Comparison of ENCODE assay signal across 1 cellular context in the genomic region with DNA sequence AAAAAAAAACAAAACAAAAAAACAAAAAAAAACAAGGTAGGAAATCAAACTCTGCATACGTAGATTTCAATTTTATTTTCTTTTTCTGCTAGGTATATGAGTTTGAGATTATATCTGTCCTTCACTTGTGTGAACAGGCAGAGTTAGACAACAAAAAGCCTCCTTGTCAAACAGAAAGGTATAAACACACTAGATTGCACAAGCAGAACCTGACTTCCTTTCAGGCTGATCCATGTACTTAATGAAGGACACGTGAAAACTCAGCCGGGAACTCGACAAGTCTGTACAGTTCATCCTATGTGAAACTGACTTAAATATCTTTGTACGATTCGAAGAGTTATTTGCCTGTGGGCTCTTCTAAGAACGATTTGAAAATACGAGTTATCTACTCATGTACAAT.
A peak's percentile ranks its signal among the peaks of the same experiment; 100 is the strongest.
TF ChIP-seq lines count a peak whose summit lies in the region.

No MANE protein-coding gene starts in this region.

TF ChIP-seq in HepG2, 621 proteins besides CTCF, POLR2A, EP300 and RAD21 (continued from another document and continues in another):
- TF ChIP-seq, protein P1, sequence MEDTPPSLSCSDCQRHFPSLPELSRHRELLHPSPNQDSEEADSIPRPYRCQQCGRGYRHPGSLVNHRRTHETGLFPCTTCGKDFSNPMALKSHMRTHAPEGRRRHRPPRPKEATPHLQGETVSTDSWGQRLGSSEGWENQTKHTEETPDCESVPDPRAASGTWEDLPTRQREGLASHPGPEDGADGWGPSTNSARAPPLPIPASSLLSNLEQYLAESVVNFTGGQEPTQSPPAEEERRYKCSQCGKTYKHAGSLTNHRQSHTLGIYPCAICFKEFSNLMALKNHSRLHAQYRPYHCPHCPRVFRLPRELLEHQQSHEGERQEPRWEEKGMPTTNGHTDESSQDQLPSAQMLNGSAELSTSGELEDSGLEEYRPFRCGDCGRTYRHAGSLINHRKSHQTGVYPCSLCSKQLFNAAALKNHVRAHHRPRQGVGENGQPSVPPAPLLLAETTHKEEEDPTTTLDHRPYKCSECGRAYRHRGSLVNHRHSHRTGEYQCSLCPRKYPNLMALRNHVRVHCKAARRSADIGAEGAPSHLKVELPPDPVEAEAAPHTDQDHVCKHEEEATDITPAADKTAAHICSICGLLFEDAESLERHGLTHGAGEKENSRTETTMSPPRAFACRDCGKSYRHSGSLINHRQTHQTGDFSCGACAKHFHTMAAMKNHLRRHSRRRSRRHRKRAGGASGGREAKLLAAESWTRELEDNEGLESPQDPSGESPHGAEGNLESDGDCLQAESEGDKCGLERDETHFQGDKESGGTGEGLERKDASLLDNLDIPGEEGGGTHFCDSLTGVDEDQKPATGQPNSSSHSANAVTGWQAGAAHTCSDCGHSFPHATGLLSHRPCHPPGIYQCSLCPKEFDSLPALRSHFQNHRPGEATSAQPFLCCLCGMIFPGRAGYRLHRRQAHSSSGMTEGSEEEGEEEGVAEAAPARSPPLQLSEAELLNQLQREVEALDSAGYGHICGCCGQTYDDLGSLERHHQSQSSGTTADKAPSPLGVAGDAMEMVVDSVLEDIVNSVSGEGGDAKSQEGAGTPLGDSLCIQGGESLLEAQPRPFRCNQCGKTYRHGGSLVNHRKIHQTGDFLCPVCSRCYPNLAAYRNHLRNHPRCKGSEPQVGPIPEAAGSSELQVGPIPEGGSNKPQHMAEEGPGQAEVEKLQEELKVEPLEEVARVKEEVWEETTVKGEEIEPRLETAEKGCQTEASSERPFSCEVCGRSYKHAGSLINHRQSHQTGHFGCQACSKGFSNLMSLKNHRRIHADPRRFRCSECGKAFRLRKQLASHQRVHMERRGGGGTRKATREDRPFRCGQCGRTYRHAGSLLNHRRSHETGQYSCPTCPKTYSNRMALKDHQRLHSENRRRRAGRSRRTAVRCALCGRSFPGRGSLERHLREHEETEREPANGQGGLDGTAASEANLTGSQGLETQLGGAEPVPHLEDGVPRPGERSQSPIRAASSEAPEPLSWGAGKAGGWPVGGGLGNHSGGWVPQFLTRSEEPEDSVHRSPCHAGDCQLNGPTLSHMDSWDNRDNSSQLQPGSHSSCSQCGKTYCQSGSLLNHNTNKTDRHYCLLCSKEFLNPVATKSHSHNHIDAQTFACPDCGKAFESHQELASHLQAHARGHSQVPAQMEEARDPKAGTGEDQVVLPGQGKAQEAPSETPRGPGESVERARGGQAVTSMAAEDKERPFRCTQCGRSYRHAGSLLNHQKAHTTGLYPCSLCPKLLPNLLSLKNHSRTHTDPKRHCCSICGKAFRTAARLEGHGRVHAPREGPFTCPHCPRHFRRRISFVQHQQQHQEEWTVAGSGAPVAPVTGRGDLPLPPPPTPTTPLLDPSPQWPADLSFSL (CRISPR knock-in tag; IDR thresholded peaks at IDR 0.05), result no peak
- no peak; the same call in 1 of the 2 replicates for TF ChIP-seq HMG20B (CRISPR knock-in tag; conservative IDR thresholded peaks at IDR 0.05)
- TF ChIP-seq TCF7 (IDR thresholded peaks at IDR 0.05; ENCODE audit: low read depth), result peak; percentile 69
- TF ChIP-seq, protein P2, sequence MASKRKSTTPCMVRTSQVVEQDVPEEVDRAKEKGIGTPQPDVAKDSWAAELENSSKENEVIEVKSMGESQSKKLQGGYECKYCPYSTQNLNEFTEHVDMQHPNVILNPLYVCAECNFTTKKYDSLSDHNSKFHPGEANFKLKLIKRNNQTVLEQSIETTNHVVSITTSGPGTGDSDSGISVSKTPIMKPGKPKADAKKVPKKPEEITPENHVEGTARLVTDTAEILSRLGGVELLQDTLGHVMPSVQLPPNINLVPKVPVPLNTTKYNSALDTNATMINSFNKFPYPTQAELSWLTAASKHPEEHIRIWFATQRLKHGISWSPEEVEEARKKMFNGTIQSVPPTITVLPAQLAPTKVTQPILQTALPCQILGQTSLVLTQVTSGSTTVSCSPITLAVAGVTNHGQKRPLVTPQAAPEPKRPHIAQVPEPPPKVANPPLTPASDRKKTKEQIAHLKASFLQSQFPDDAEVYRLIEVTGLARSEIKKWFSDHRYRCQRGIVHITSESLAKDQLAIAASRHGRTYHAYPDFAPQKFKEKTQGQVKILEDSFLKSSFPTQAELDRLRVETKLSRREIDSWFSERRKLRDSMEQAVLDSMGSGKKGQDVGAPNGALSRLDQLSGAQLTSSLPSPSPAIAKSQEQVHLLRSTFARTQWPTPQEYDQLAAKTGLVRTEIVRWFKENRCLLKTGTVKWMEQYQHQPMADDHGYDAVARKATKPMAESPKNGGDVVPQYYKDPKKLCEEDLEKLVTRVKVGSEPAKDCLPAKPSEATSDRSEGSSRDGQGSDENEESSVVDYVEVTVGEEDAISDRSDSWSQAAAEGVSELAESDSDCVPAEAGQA (IDR thresholded peaks at IDR 0.05; ENCODE audit: low read depth), result no peak
- TF ChIP-seq, protein P2 (CRISPR knock-in tag; IDR thresholded peaks at IDR 0.05; ENCODE audit: borderline replicate concordance), result no peak
- TF ChIP-seq SIN3B (IDR thresholded peaks at IDR 0.05; ENCODE audit: low read length), result no peak
- TF ChIP-seq, protein P3, sequence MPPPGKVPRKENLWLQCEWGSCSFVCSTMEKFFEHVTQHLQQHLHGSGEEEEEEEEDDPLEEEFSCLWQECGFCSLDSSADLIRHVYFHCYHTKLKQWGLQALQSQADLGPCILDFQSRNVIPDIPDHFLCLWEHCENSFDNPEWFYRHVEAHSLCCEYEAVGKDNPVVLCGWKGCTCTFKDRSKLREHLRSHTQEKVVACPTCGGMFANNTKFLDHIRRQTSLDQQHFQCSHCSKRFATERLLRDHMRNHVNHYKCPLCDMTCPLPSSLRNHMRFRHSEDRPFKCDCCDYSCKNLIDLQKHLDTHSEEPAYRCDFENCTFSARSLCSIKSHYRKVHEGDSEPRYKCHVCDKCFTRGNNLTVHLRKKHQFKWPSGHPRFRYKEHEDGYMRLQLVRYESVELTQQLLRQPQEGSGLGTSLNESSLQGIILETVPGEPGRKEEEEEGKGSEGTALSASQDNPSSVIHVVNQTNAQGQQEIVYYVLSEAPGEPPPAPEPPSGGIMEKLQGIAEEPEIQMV (CRISPR knock-in tag; IDR thresholded peaks at IDR 0.05; ENCODE audit: low read depth), result no peak
- TF ChIP-seq TBL1XR1 (IDR thresholded peaks at IDR 0.05; ENCODE audit: borderline replicate concordance, low read length, partially characterized antibody), result no peak
- peak in 1 of 2 experiments; percentile 78; a peak in 1 of 4 replicates for TF ChIP-seq KLF16 (CRISPR knock-in tag; IDR thresholded peaks at IDR 0.05)
- TF ChIP-seq, protein P4, sequence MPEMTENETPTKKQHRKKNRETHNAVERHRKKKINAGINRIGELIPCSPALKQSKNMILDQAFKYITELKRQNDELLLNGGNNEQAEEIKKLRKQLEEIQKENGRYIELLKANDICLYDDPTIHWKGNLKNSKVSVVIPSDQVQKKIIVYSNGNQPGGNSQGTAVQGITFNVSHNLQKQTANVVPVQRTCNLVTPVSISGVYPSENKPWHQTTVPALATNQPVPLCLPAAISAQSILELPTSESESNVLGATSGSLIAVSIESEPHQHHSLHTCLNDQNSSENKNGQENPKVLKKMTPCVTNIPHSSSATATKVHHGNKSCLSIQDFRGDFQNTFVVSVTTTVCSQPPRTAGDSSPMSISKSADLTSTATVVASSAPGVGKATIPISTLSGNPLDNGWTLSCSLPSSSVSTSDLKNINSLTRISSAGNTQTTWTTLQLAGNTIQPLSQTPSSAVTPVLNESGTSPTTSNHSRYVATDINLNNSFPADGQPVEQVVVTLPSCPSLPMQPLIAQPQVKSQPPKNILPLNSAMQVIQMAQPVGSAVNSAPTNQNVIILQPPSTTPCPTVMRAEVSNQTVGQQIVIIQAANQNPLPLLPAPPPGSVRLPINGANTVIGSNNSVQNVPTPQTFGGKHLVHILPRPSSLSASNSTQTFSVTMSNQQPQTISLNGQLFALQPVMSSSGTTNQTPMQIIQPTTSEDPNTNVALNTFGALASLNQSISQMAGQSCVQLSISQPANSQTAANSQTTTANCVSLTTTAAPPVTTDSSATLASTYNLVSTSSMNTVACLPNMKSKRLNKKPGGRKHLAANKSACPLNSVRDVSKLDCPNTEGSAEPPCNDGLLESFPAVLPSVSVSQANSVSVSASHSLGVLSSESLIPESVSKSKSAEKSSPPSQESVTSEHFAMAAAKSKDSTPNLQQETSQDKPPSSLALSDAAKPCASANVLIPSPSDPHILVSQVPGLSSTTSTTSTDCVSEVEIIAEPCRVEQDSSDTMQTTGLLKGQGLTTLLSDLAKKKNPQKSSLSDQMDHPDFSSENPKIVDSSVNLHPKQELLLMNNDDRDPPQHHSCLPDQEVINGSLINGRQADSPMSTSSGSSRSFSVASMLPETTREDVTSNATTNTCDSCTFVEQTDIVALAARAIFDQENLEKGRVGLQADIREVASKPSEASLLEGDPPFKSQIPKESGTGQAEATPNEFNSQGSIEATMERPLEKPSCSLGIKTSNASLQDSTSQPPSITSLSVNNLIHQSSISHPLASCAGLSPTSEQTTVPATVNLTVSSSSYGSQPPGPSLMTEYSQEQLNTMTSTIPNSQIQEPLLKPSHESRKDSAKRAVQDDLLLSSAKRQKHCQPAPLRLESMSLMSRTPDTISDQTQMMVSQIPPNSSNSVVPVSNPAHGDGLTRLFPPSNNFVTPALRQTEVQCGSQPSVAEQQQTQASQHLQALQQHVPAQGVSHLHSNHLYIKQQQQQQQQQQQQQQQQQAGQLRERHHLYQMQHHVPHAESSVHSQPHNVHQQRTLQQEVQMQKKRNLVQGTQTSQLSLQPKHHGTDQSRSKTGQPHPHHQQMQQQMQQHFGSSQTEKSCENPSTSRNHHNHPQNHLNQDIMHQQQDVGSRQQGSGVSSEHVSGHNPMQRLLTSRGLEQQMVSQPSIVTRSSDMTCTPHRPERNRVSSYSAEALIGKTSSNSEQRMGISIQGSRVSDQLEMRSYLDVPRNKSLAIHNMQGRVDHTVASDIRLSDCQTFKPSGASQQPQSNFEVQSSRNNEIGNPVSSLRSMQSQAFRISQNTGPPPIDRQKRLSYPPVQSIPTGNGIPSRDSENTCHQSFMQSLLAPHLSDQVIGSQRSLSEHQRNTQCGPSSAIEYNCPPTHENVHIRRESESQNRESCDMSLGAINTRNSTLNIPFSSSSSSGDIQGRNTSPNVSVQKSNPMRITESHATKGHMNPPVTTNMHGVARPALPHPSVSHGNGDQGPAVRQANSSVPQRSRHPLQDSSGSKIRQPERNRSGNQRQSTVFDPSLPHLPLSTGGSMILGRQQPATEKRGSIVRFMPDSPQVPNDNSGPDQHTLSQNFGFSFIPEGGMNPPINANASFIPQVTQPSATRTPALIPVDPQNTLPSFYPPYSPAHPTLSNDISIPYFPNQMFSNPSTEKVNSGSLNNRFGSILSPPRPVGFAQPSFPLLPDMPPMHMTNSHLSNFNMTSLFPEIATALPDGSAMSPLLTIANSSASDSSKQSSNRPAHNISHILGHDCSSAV (CRISPR knock-in tag; IDR thresholded peaks at IDR 0.05; ENCODE audit: borderline replicate concordance), result no peak
- TF ChIP-seq BRCA1 (CRISPR knock-in tag; IDR thresholded peaks at IDR 0.05), result 0 out of 2 replicates have a peak, but pooled peaks have one; percentile 27
- TF ChIP-seq FOXP1 (IDR thresholded peaks at IDR 0.05), result peak; percentile 58; the same call in 1 of the 2 replicates
- peak; percentile 99 for TF ChIP-seq FOXP1 (CRISPR knock-in tag; IDR thresholded peaks at IDR 0.05)
- no peak for TF ChIP-seq ZNF335 (CRISPR knock-in tag; IDR thresholded peaks at IDR 0.05)
- TF ChIP-seq ZNF230 (CRISPR knock-in tag; IDR thresholded peaks at IDR 0.05), result no peak
- TF ChIP-seq ARNT2 (CRISPR knock-in tag; IDR thresholded peaks at IDR 0.05; ENCODE audit: low read depth), result no peak
- TF ChIP-seq, protein P5, sequence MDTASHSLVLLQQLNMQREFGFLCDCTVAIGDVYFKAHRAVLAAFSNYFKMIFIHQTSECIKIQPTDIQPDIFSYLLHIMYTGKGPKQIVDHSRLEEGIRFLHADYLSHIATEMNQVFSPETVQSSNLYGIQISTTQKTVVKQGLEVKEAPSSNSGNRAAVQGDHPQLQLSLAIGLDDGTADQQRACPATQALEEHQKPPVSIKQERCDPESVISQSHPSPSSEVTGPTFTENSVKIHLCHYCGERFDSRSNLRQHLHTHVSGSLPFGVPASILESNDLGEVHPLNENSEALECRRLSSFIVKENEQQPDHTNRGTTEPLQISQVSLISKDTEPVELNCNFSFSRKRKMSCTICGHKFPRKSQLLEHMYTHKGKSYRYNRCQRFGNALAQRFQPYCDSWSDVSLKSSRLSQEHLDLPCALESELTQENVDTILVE (CRISPR knock-in tag; IDR thresholded peaks at IDR 0.05), result peak; percentile 78
- TF ChIP-seq ZNF768 (CRISPR knock-in tag; IDR thresholded peaks at IDR 0.05), result no peak
- TF ChIP-seq ZMAT3 (CRISPR knock-in tag; conservative IDR thresholded peaks at IDR 0.05), result no peak
- no peak for TF ChIP-seq SCMH1 (CRISPR knock-in tag; IDR thresholded peaks at IDR 0.05; ENCODE audit: borderline replicate concordance)
- peak; percentile 95 for TF ChIP-seq CEBPG (CRISPR knock-in tag; IDR thresholded peaks at IDR 0.05)
- TF ChIP-seq ZNF234 (CRISPR knock-in tag; conservative IDR thresholded peaks at IDR 0.05), result no peak
- TF ChIP-seq, protein P6, sequence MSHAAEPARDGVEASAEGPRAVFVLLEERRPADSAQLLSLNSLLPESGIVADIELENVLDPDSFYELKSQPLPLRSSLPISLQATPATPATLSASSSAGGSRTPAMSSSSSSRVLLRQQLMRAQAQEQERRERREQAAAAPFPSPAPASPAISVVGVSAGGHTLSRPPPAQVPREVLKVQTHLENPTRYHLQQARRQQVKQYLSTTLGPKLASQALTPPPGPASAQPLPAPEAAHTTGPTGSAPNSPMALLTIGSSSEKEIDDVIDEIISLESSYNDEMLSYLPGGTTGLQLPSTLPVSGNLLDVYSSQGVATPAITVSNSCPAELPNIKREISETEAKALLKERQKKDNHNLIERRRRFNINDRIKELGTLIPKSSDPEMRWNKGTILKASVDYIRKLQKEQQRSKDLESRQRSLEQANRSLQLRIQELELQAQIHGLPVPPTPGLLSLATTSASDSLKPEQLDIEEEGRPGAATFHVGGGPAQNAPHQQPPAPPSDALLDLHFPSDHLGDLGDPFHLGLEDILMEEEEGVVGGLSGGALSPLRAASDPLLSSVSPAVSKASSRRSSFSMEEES (CRISPR knock-in tag; IDR thresholded peaks at IDR 0.05), result peak; percentile 78; the same call in 1 of the 2 replicates
- TF ChIP-seq, protein P7, sequence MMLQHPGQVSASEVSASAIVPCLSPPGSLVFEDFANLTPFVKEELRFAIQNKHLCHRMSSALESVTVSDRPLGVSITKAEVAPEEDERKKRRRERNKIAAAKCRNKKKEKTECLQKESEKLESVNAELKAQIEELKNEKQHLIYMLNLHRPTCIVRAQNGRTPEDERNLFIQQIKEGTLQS (CRISPR knock-in tag; IDR thresholded peaks at IDR 0.05), result no peak
- peak; percentile 79 for TF ChIP-seq GFI1 (CRISPR knock-in tag; IDR thresholded peaks at IDR 0.05; ENCODE audit: borderline replicate concordance)
- TF ChIP-seq ETV5 (CRISPR knock-in tag; IDR thresholded peaks at IDR 0.05; ENCODE audit: borderline replicate concordance), result peak; percentile 87; the same call in 1 of the 2 replicates
- peak; percentile 61; the same call in 1 of the 2 replicates for TF ChIP-seq MIER3 (CRISPR knock-in tag; IDR thresholded peaks at IDR 0.05; ENCODE audit: borderline replicate concordance)
